Comparison of ENCODE assay signal across 24 cellular contexts in genomic region chr21:42216726-42217572, GRCh38. TPM values are rescaled to one million over a fixed set of nuclear protein-coding genes. Genes with fewer than 3 reads are reported as not detected.
DNase-seq lines count a peak whose midpoint lies in the region; ATAC-seq and TF ChIP-seq lines count a peak whose summit lies in the region.
"Had no signal": no experiment of that assay in that cellular context is flagged by ENCODE, and none has a peak within 500 bp of the region (broad histone marks: within the 10 kb centered on the region; RNA-seq: fewer than 3 reads in every experiment).

No MANE protein-coding gene starts in this region.

- peaks cover 2% of the 10 kb centered on the region for H3K36me3 Mint-ChIP-seq in activated CD8-positive, alpha-beta memory T cell treated with anti-CD3 and anti-CD28 coated beads, Interleukin-2, amount 10 ng/mL, durations not matched to agents 7 days and 5 days
- H3K36me3 Mint-ChIP-seq in IgD-negative memory B cell (no peaks in the 10 kb centered on the region), endodermal cell (ENCODE audit: low read depth) (no peaks in the 10 kb centered on the region)
- H3K36me3 Mint-ChIP-seq: activated naive CD8-positive, alpha-beta T cell treated with anti-CD3 and anti-CD28 coated beads, Interleukin-2, amount 10 ng/mL, durations not matched to agents 7 days and 5 days had no signal

- H3K27me3 Mint-ChIP-seq in activated CD8-positive, alpha-beta memory T cell treated with anti-CD3 and anti-CD28 coated beads, Interleukin-2, amount 10 ng/mL, durations not matched to agents 7 days and 5 days, result peaks cover 4% of the 10 kb centered on the region
- H3K27me3 Mint-ChIP-seq in IgD-negative memory B cell (peaks cover 3% of the 10 kb centered on the region), endodermal cell (ENCODE audit: insufficient read depth) (peaks cover 68% of the 10 kb centered on the region)
- H3K27me3 Mint-ChIP-seq: activated naive CD8-positive, alpha-beta T cell treated with anti-CD3 and anti-CD28 coated beads, Interleukin-2, amount 10 ng/mL, durations not matched to agents 7 days and 5 days; central memory CD8-positive, alpha-beta T cell; stimulated activated naive CD8-positive, alpha-beta T cell treated with anti-CD3 and anti-CD28 coated beads, Interleukin-15, Interleukin-2, amounts not matched to agents 100 ng/mL and 50 ng/mL, for 24 hours had no signal

- no peak overlapping the region for H3K4me3 Mint-ChIP-seq in activated CD8-positive, alpha-beta memory T cell treated with anti-CD3 and anti-CD28 coated beads, Interleukin-2, amount 10 ng/mL, durations not matched to agents 7 days and 5 days
- peak overlapping the region in 3 of 4 donors; percentile 12 to 76 (median 70) for H3K4me3 Mint-ChIP-seq in IgD-negative memory B cell
- no peak overlapping the region for H3K4me3 Mint-ChIP-seq in endodermal cell
- H3K4me3 Mint-ChIP-seq: stimulated activated naive CD8-positive, alpha-beta T cell treated with anti-CD3 and anti-CD28 coated beads, Interleukin-15, Interleukin-2, amounts not matched to agents 100 ng/mL and 50 ng/mL, for 24 hours had no signal

- no peak overlapping the region for H3K27ac ChIP-seq in endodermal cell (ENCODE audit: low read depth, low read length)
- H3K27ac ChIP-seq: left lung, RWPE1, thyroid gland had no signal

- no peaks in the 10 kb centered on the region for H3K9me3 ChIP-seq in endodermal cell (ENCODE audit: control insufficient read depth, low read length)
- H3K9me3 ChIP-seq: thyroid gland had no signal

- ATAC-seq in activated CD8-positive, alpha-beta memory T cell treated with anti-CD3 and anti-CD28 coated beads, Interleukin-2, amount 10 ng/mL, durations not matched to agents 7 days and 5 days, result no peak
- no peak for ATAC-seq in sciatic nerve
- no peak for ATAC-seq in HG03439 (IDR thresholded peaks at IDR 0.05; ENCODE audit: unreplicated experiment)
- ATAC-seq: HCT116, left lung had no signal

- intact Hi-C loops in sciatic nerve (cut with DNase I), result no loop called here

- CTCF ChIA-PET in activated CD8-positive, alpha-beta memory T cell treated with anti-CD3 and anti-CD28 coated beads, Interleukin-2, amount 10 ng/mL, durations not matched to agents 7 days and 5 days (lab: Charles Lee), result no interaction called here

- H3K27me3 ChIP-seq in endodermal cell (ENCODE audit: control insufficient read depth, insufficient read depth, low read length, poor library complexity, severe bottlenecking), result peaks cover 59% of the 10 kb centered on the region
- H3K27me3 ChIP-seq: thyroid gland had no signal

- peaks cover 9% of the 10 kb centered on the region for H3K4me1 Mint-ChIP-seq in activated CD8-positive, alpha-beta memory T cell treated with anti-CD3 and anti-CD28 coated beads, Interleukin-2, amount 10 ng/mL, durations not matched to agents 7 days and 5 days
- peaks cover 6 to 14% (median 14%) of the 10 kb centered on the region in 3 donors for H3K4me1 Mint-ChIP-seq in IgD-negative memory B cell
- peaks cover 9% of the 10 kb centered on the region for H3K4me1 Mint-ChIP-seq in endodermal cell

- H3K9me3 Mint-ChIP-seq in activated CD8-positive, alpha-beta memory T cell treated with anti-CD3 and anti-CD28 coated beads, Interleukin-2, amount 10 ng/mL, durations not matched to agents 7 days and 5 days (ENCODE audit: low read depth), result no peaks in the 10 kb centered on the region
- H3K9me3 Mint-ChIP-seq in IgD-negative memory B cell (peaks cover 0 to 7% (median 2%) of the 10 kb centered on the region in 3 donors), endodermal cell (peaks cover 21% of the 10 kb centered on the region)
- H3K9me3 Mint-ChIP-seq: central memory CD8-positive, alpha-beta T cell had no signal

- DNase-seq in activated CD8-positive, alpha-beta memory T cell treated with anti-CD3 and anti-CD28 coated beads, Interleukin-2, amount 50 U/mL, for 4 hours, result peak; percentile 2
- DNase-seq in activated CD8-positive, alpha-beta memory T cell treated with anti-CD3 and anti-CD28 coated beads, Interleukin-2, amount 10 ng/mL, durations not matched to agents 7 days and 5 days, result no peak
- DNase-seq in endodermal cell (peak; percentile 12), sciatic nerve (ENCODE audit: low spot score) (peak; percentile 46), NCI-H2227 treated with DMSO at 0.1 percent for 48 hours (lab: John Stamatoyannopoulos, UW) (no peak), HuH-7.5 (ENCODE audit: low spot score) (no peak)
- DNase-seq: 8988T; activated CD4-positive, alpha-beta T cell treated with anti-CD3 and anti-CD28 coated beads for 4 hours; activated naive CD8-positive, alpha-beta T cell treated with anti-CD3 and anti-CD28 coated beads, Interleukin-2, amount 10 ng/mL, durations not matched to agents 7 days and 5 days; KG1; left lung; MM.1S; naive B cell; NCI-H446 treated with DMSO at 0.1 percent for 48 hours; T-helper 2 cell; thyroid gland had no signal

- no peak for TF ChIP-seq CTCF in endodermal cell (conservative IDR thresholded peaks at IDR 0.05)

- no peaks in the 10 kb centered on the region for H3K36me3 ChIP-seq in endodermal cell (ENCODE audit: control insufficient read depth, insufficient read depth, low read length)
- H3K36me3 ChIP-seq: left lung, thyroid gland had no signal

- no peak overlapping the region for H3K27ac Mint-ChIP-seq in activated CD8-positive, alpha-beta memory T cell treated with anti-CD3 and anti-CD28 coated beads, Interleukin-2, amount 10 ng/mL, durations not matched to agents 7 days and 5 days
- no peak overlapping the region for H3K27ac Mint-ChIP-seq in IgD-negative memory B cell
- no peak overlapping the region for H3K27ac Mint-ChIP-seq in endodermal cell
- H3K27ac Mint-ChIP-seq: activated naive CD8-positive, alpha-beta T cell treated with anti-CD3 and anti-CD28 coated beads, Interleukin-2, amount 10 ng/mL, durations not matched to agents 7 days and 5 days; stimulated activated naive CD8-positive, alpha-beta T cell treated with anti-CD3 and anti-CD28 coated beads, Interleukin-15, Interleukin-2, amounts not matched to agents 100 ng/mL and 50 ng/mL, for 24 hours had no signal

- no peak overlapping the region for H3K9ac ChIP-seq in endodermal cell (ENCODE audit: extremely low read depth, low read length, poor library complexity, severe bottlenecking)

- peaks cover 5% of the 10 kb centered on the region for H3K4me1 ChIP-seq in endodermal cell (ENCODE audit: control insufficient read depth, insufficient read depth, low read length)

- H3K4me3 ChIP-seq in endodermal cell (ENCODE audit: low read length), result no peak overlapping the region
- H3K4me3 ChIP-seq: left lung, thyroid gland had no signal

- 90 to 94% methylated on average over 16 to 17 of the region's 17 CpGs for WGBS in endodermal cell (ENCODE audit: insufficient coverage in 1 of 2, insufficient read length in 1 of 2), 2 experiments

RNA-seq across cellular contexts. Expression of gene ABCG1, which starts 2.0 kb away (rescaled TPM):
- total RNA-seq in activated CD8-positive, alpha-beta memory T cell treated with anti-CD3 and anti-CD28 coated beads, Interleukin-2, amount 10 ng/mL, durations not matched to agents 7 days and 5 days, result 10 to 100 TPM in 1 of 2 experiments, 1 to 10 TPM in 1; 6.7 to 13.2 TPM
- 11.6 TPM for polyA plus RNA-seq in IgD-negative memory B cell
- total RNA-seq in endodermal cell (1 to 10 TPM; 1.6 to 5.4 TPM), sciatic nerve (44.2 TPM)
- 1.5 TPM for polyA plus RNA-seq in endodermal cell (2013, experiment 1 of 2)
- polyA plus RNA-seq in endodermal cell (2013, experiment 2 of 2), result 1.7 TPM
- total RNA-seq: epithelial cell of proximal tubule, HT1080 had no signal

Comparison
In these comparisons a context has a peak if more than half of its experiments do, and no peak if none do; other contexts are left out.
1. DNase-seq: peak in activated CD8-positive, alpha-beta memory T cell treated with anti-CD3 and anti-CD28 coated beads, Interleukin-2, amount 50 U/mL, for 4 hours (single experiment), endodermal cell (single experiment) and sciatic nerve (single experiment); none in activated CD8-positive, alpha-beta memory T cell treated with anti-CD3 and anti-CD28 coated beads, Interleukin-2, amount 10 ng/mL, durations not matched to agents 7 days and 5 days (single experiment), NCI-H2227 treated with DMSO at 0.1 percent for 48 hours (single experiment) and HuH-7.5 (single experiment).
2. H3K4me3 Mint-ChIP-seq: peak in IgD-negative memory B cell (3 of 4); none in activated CD8-positive, alpha-beta memory T cell treated with anti-CD3 and anti-CD28 coated beads, Interleukin-2, amount 10 ng/mL, durations not matched to agents 7 days and 5 days (single experiment) and endodermal cell (single experiment).